In the genomic region with DNA sequence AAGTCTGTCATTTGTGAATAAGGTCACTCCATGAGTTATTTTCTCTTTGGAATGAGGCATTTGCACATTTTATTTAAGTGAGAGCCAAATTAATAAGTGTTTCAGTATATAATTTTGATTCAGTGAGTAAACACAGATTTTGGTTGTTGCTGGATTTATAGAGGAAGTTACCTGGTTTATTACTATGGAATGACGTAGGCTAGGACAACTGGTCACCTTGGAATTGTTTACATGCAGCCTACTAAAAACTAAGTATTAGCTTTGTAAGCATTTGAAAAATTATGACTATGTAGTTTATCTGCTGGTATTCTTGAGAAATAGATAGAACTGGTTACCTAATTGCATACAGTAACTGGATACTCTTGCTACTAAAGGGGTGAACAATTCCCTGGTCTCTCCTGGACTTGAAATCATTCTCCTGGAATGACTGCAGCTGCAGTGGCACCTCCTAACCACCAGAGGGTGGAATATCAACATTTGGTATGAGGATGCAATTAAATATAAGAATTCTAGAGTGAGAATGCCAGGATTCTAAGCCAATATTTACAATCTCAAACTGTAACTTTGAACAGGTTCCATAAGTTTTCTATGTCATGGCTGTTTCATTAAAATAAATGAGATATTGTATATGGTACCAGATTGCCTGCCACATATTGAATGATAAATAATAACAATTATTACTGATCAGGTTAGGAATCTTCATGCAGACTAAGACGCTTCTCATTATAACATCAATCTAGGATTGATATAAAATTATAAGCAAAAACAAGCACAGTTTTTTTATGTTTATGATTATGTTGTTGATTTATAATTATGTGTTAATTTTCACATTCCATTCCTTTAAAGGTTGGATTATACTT, we compare ENCODE assay signal across 9 cellular contexts. TPM values are rescaled to one million over a fixed set of nuclear protein-coding genes. Genes with fewer than 3 reads are reported as not detected.
A peak's percentile ranks its signal among the peaks of the same experiment; 100 is the strongest.
DNase-seq lines count a peak whose midpoint lies in the region; ATAC-seq and TF ChIP-seq lines count a peak whose summit lies in the region.
"Had no signal": no experiment of that assay in that cellular context is flagged by ENCODE, and none has a peak within 500 bp of the region (broad histone marks: within the 10 kb centered on the region; RNA-seq: fewer than 3 reads in every experiment).

No MANE protein-coding gene starts in this region.

- no peak overlapping the region for H3K27ac ChIP-seq in heart right ventricle

- intact Hi-C loops in heart right ventricle (cut with DNase I) = loop anchor here in 9 of 10 donors (5.0 to 10.0 kb wide), 3 partner anchors 94 to 746 kb away; a partner anchor contains a TSS

- DNase-seq in A172 (ENCODE audit: low spot score) (peak; percentile 25), ELR (ENCODE audit: low read depth) (peak; percentile 23), NB4 (ENCODE audit: low read depth) (peak; percentile 33), activated T-cell treated with anti-CD3 and anti-CD28 coated beads for 24 hours (ENCODE audit: low read depth) (peak; percentile 12), heart right ventricle (peak in 1 of 2 donors; percentile 20)
- DNase-seq in stimulated activated CD4-positive, alpha-beta T cell treated with anti-CD3 and anti-CD28 coated beads, Interleukin-12 subunit alpha, Interleukin-12 subunit beta, amount 100 ng/mL, for 4 hours = peak; percentile 11
- DNase-seq in stimulated activated naive B cell treated with anti-CD40 and anti-IgM and Interleukin-4, amounts not matched to agents 10 μg/mL and 1 μg/mL and 100 μg/mL, for 72 hours = no peak

- H3K36me3 Mint-ChIP-seq in stimulated activated naive B cell treated with anti-CD40 and anti-IgM and Interleukin-4, amounts not matched to agents 10 μg/mL and 1 μg/mL and 100 μg/mL, for 72 hours = no peaks in the 10 kb centered on the region

- H3K4me3 ChIP-seq in NB4 (ENCODE audit: low read depth, low read length) = no peak overlapping the region
- no peak overlapping the region for H3K4me3 ChIP-seq in heart right ventricle

- no peaks in the 10 kb centered on the region for H3K9me3 Mint-ChIP-seq in stimulated activated naive B cell treated with anti-CD40 and anti-IgM and Interleukin-4, amounts not matched to agents 10 μg/mL and 1 μg/mL and 100 μg/mL, for 72 hours

- no peak for TF ChIP-seq POLR2A in NB4 (IDR thresholded peaks at IDR 0.05; ENCODE audit: extremely low read depth, insufficient read length)

- WGBS in heart right ventricle, 2 donors = 88 to 93% methylated on average over 2 of the region's 2 CpGs

- H3K36me3 ChIP-seq in heart right ventricle = no peaks in the 10 kb centered on the region

- H3K4me3 Mint-ChIP-seq in stimulated activated naive B cell treated with anti-CD40 and anti-IgM and Interleukin-4, amounts not matched to agents 10 μg/mL and 1 μg/mL and 100 μg/mL, for 72 hours = no peak overlapping the region
- H3K4me3 Mint-ChIP-seq: dendritic cell treated with granulocyte-macrophage colony-stimulating factor and Interleukin-4, amounts not matched to agents 40 ng/mL and 50 ng/mL, for 4 days had no signal

- H3K4me1 Mint-ChIP-seq in stimulated activated naive B cell treated with anti-CD40 and anti-IgM and Interleukin-4, amounts not matched to agents 10 μg/mL and 1 μg/mL and 100 μg/mL, for 72 hours = no peaks in the 10 kb centered on the region

- H3K9me3 ChIP-seq in heart right ventricle = peaks cover 0 to 12% (median 0%) of the 10 kb centered on the region in 11 donors

- TF ChIP-seq CTCF in NB4 (IDR thresholded peaks at IDR 0.05; ENCODE audit: low read depth, low read length) = peak; percentile 83
- TF ChIP-seq CTCF in heart right ventricle (IDR thresholded peaks at IDR 0.05) = peak; percentile 58 to 86 (median 80)

- no peak overlapping the region for H3K27ac Mint-ChIP-seq in stimulated activated naive B cell treated with anti-CD40 and anti-IgM and Interleukin-4, amounts not matched to agents 10 μg/mL and 1 μg/mL and 100 μg/mL, for 72 hours
- H3K27ac Mint-ChIP-seq: dendritic cell treated with granulocyte-macrophage colony-stimulating factor and Interleukin-4, amounts not matched to agents 40 ng/mL and 50 ng/mL, for 4 days had no signal

- no peaks in the 10 kb centered on the region for H3K4me1 ChIP-seq in heart right ventricle

- no peaks in the 10 kb centered on the region for H3K27me3 Mint-ChIP-seq in stimulated activated naive B cell treated with anti-CD40 and anti-IgM and Interleukin-4, amounts not matched to agents 10 μg/mL and 1 μg/mL and 100 μg/mL, for 72 hours
- H3K27me3 Mint-ChIP-seq: dendritic cell treated with granulocyte-macrophage colony-stimulating factor and Interleukin-4, amounts not matched to agents 40 ng/mL and 50 ng/mL, for 4 days had no signal

- ATAC-seq in heart right ventricle (no peak), HG02623 (IDR thresholded peaks at IDR 0.05; ENCODE audit: unreplicated experiment) (no peak)
- no peak for ATAC-seq in stimulated activated naive B cell treated with anti-CD40 and anti-IgM and Interleukin-4, amounts not matched to agents 10 μg/mL and 1 μg/mL and 100 μg/mL, for 72 hours (replicated peaks)

- no peaks in the 10 kb centered on the region for H3K27me3 ChIP-seq in heart right ventricle

RNA-seq across cellular contexts. Expression of a gene that starts 3.5 kb away (rescaled TPM):
- not detected in 2 replicates for total RNA-seq in A172 (2014; rRNA removed; shearing (Covaris generic))
- total RNA-seq in heart right ventricle = not detected
- not detected for polyA plus RNA-seq in heart right ventricle

RNA-seq across cellular contexts. Expression of a gene that starts 7.5 kb away (rescaled TPM):
- not detected in 2 replicates for total RNA-seq in A172 (2014; rRNA removed; shearing (Covaris generic))
- total RNA-seq in heart right ventricle = not detected
- not detected for polyA plus RNA-seq in heart right ventricle

RNA-seq across cellular contexts. Expression of a gene that starts 20.8 kb away (rescaled TPM):
- total RNA-seq in A172 (2014; rRNA removed; shearing (Covaris generic)) = not detected in 2 replicates
- not detected for total RNA-seq in heart right ventricle
- polyA plus RNA-seq in heart right ventricle = not detected

RNA-seq across cellular contexts. Expression of a gene that starts 31.1 kb away (rescaled TPM):
- not detected in 2 replicates for total RNA-seq in A172 (2014; rRNA removed; shearing (Covaris generic))
- total RNA-seq in heart right ventricle = not detected
- polyA plus RNA-seq in heart right ventricle = not detected

RNA-seq across cellular contexts. Expression of a gene that starts 51.6 kb away (rescaled TPM):
- total RNA-seq in A172 (2014; rRNA removed; shearing (Covaris generic)) = not detected in 2 replicates
- total RNA-seq in heart right ventricle = not detected
- not detected for polyA plus RNA-seq in heart right ventricle
